ENCODE assay signal across 1 cellular context in the genomic region with DNA sequence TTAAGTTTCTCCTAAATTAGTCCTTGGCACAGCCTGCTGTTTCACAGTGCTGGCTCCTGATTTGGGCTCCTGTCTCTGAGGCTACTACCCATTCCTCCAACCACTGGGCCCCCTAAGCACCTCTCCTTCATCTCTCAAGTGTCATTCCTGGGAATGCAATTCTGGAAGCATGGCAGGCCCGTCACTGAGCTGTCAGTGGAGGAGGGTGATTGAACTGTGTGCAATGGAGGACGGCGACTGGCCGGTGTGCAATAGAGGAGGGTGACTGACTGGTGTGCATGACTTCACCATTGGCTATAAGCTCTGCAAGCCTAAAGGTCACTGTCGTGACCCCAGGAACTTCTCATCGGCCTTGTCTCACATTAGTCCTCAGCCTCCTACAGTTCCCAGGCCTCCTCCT.
TF ChIP-seq lines count a peak whose summit lies in the region.

No MANE protein-coding gene starts in this region.

TF ChIP-seq in IMR-90, 13 proteins besides CTCF, POLR2A, EP300 and RAD21:
- TF ChIP-seq, protein P1, sequence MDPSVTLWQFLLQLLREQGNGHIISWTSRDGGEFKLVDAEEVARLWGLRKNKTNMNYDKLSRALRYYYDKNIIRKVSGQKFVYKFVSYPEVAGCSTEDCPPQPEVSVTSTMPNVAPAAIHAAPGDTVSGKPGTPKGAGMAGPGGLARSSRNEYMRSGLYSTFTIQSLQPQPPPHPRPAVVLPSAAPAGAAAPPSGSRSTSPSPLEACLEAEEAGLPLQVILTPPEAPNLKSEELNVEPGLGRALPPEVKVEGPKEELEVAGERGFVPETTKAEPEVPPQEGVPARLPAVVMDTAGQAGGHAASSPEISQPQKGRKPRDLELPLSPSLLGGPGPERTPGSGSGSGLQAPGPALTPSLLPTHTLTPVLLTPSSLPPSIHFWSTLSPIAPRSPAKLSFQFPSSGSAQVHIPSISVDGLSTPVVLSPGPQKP (IDR thresholded peaks at IDR 0.05; ENCODE audit: borderline replicate concordance, low read depth, low read length): no peak
- TF ChIP-seq MAFK (IDR thresholded peaks at IDR 0.05; ENCODE audit: low read depth, low read length) (no peak), CHD1 (IDR thresholded peaks at IDR 0.05; ENCODE audit: low read depth, low read length) (no peak), FOS (IDR thresholded peaks at IDR 0.05; ENCODE audit: low read depth, low read length) (no peak), SMC3 (IDR thresholded peaks at IDR 0.05; ENCODE audit: low read depth, low read length) (no peak), CEBPB (IDR thresholded peaks at IDR 0.05; ENCODE audit: low read depth, low read length) (no peak), NFE2L2 (IDR thresholded peaks at IDR 0.05; ENCODE audit: low read depth, low read length) (no peak), RCOR1 (IDR thresholded peaks at IDR 0.05; ENCODE audit: insufficient replicate concordance, low read length) (no peak), MAZ (IDR thresholded peaks at IDR 0.05; ENCODE audit: borderline replicate concordance, low read depth, low read length) (no peak), RFX5 (IDR thresholded peaks at IDR 0.05; ENCODE audit: low read depth, low read length) (no peak), BHLHE40 (IDR thresholded peaks at IDR 0.05; ENCODE audit: low read depth, low read length) (no peak), MXI1 (IDR thresholded peaks at IDR 0.05; ENCODE audit: borderline replicate concordance, low read depth, low read length) (no peak)
- TF ChIP-seq, protein P2, sequence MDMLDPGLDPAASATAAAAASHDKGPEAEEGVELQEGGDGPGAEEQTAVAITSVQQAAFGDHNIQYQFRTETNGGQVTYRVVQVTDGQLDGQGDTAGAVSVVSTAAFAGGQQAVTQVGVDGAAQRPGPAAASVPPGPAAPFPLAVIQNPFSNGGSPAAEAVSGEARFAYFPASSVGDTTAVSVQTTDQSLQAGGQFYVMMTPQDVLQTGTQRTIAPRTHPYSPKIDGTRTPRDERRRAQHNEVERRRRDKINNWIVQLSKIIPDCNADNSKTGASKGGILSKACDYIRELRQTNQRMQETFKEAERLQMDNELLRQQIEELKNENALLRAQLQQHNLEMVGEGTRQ (IDR thresholded peaks at IDR 0.05; ENCODE audit: low read depth, low read length): no peak
